12 cellular contexts compared by ENCODE assay signal in the genomic region with DNA sequence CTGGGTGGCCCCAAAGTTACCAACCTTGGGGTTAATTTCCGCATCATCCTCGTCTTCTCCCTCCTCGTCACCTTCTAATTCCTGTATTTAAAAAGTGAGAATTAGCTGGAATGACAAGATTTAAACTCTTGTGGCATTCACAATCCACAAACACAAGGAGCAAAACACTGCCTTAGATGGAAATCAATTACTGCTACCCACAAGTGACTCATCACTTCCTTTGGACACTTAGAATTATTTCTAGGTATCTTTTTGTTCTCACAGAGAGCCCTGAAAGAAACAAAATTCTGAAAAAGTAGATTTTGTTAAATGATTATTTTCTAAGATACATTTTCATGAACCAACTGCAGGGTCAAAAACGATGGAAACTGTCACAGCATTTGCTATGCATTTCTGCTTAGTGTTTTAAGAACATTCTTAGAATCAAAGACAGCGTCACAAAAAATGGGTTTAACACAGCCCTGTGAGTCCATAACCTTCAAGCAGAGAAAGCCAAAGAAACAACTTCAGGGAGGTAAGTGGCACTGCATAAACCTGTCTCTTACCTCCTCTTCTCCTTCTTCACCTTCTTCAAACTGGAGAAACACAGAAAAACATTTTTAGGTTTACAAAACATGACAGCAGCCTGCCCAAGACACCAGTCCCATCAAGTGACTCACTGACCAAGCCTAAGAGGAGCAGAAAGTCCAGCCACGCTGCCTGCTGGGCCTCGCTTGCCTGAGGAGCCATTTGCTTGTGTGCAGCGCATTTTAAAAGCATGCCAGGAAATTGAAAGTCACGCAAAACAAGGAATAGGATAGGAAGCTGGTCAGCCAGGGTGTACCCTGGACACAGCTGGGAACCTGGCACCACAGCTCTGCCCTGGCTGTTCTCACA. TPM values are rescaled to one million over a fixed set of nuclear protein-coding genes. Genes with fewer than 3 reads are reported as not detected.
DNase-seq lines count a peak whose midpoint lies in the region; ATAC-seq and TF ChIP-seq lines count a peak whose summit lies in the region.
"Had no signal": no experiment of that assay in that cellular context is flagged by ENCODE, and none has a peak within 500 bp of the region (broad histone marks: within the 10 kb centered on the region; RNA-seq: fewer than 3 reads in every experiment).

No MANE protein-coding gene starts in this region.

- ATAC-seq in GM18909 (IDR thresholded peaks at IDR 0.05; ENCODE audit: poor library complexity, unreplicated experiment), result no peak
- ATAC-seq in right cardiac atrium, result no peak
- ATAC-seq in HG02571 (IDR thresholded peaks at IDR 0.05; ENCODE audit: unreplicated experiment), result no peak

- H3K4me1 Mint-ChIP-seq in HFFc6 (ENCODE audit: low read depth), result peaks cover 52% of the 10 kb centered on the region
- peaks cover 50% of the 10 kb centered on the region for H3K4me1 Mint-ChIP-seq in activated naive CD8-positive, alpha-beta T cell treated with anti-CD3 and anti-CD28 coated beads for 36 hours

- H3K9me3 ChIP-seq in right cardiac atrium (ENCODE audit: control insufficient read depth, low read length), result no peaks in the 10 kb centered on the region
- H3K9me3 ChIP-seq: esophagus squamous epithelium, tibial nerve had no signal

- no peak overlapping the region for H3K4me3 ChIP-seq in right cardiac atrium (ENCODE audit: low read length)
- H3K4me3 ChIP-seq: esophagus squamous epithelium, tibial nerve had no signal

- no peaks in the 10 kb centered on the region for H3K9me3 Mint-ChIP-seq in HFFc6
- H3K9me3 Mint-ChIP-seq in activated naive CD8-positive, alpha-beta T cell treated with anti-CD3 and anti-CD28 coated beads for 36 hours, result no peaks in the 10 kb centered on the region

- H3K27ac ChIP-seq in right cardiac atrium (ENCODE audit: low read length), result no peak overlapping the region
- H3K27ac ChIP-seq: tibial nerve had no signal

- peak overlapping the region; percentile 80 for H3K27ac Mint-ChIP-seq in HFFc6
- H3K27ac Mint-ChIP-seq in activated naive CD8-positive, alpha-beta T cell treated with anti-CD3 and anti-CD28 coated beads for 36 hours, result peak overlapping the region; percentile 76

- no peak for TF ChIP-seq CTCF in HFFc6 (IDR thresholded peaks at IDR 0.05)

- H3K27me3 ChIP-seq in right cardiac atrium (ENCODE audit: control insufficient read depth, insufficient read depth), result no peaks in the 10 kb centered on the region
- H3K27me3 ChIP-seq: esophagus squamous epithelium, tibial nerve had no signal

- H3K4me1 ChIP-seq in right cardiac atrium (ENCODE audit: control insufficient read depth, insufficient read depth, low read length), result no peaks in the 10 kb centered on the region

- H3K27me3 Mint-ChIP-seq in HFFc6 (ENCODE audit: insufficient read depth), result peaks cover 2% of the 10 kb centered on the region; the same call in 1 of the 2 replicates
- H3K27me3 Mint-ChIP-seq in activated naive CD8-positive, alpha-beta T cell treated with anti-CD3 and anti-CD28 coated beads for 36 hours, result no peaks in the 10 kb centered on the region

- 86% methylated on average over 9 of the region's 9 CpGs for WGBS in right cardiac atrium

- DNase-seq in AG08396 (ENCODE audit: low spot score) (peak; percentile 56), HFFc6 (peak; percentile 66), islet precursor cell (peak; percentile 85), right cardiac atrium (no peak)
- DNase-seq in activated naive CD8-positive, alpha-beta T cell treated with anti-CD3 and anti-CD28 coated beads for 36 hours, result no peak
- no peak for DNase-seq in stimulated activated CD4-positive, alpha-beta T cell treated with anti-CD3 and anti-CD28 coated beads, Interleukin-1b, Interleukin-23, amount 100 ng/mL, for 48 hours
- DNase-seq: activated T-cell treated with anti-CD3 and anti-CD28 coated beads, Interleukin-2, amount 50 U/mL, for 48 hours; DMS 273 treated with DMSO at 0.1 percent for 48 hours; esophagus squamous epithelium had no signal

- peaks cover 54% of the 10 kb centered on the region for H3K36me3 Mint-ChIP-seq in HFFc6 (ENCODE audit: low read depth)
- H3K36me3 Mint-ChIP-seq in activated naive CD8-positive, alpha-beta T cell treated with anti-CD3 and anti-CD28 coated beads for 36 hours, result peaks cover 47% of the 10 kb centered on the region

- H3K4me3 Mint-ChIP-seq in HFFc6, result peak overlapping the region; percentile 47
- no peak overlapping the region for H3K4me3 Mint-ChIP-seq in activated naive CD8-positive, alpha-beta T cell treated with anti-CD3 and anti-CD28 coated beads for 36 hours

- intact Hi-C loops in right cardiac atrium (cut with DNase I), result no loop called here

RNA-seq across cellular contexts. Expression of gene PHLDA2, which starts 22.3 kb away (rescaled TPM):
- total RNA-seq in HFFc6 (2021; fragmentation: NEBNext Ultra II Directional; extraction: Animal tissue kit (Norgen Biotek cat#: 25700)), result 100 to 1,000 TPM; 102 to 149 (median 125) TPM
- 1 to 10 TPM; 1.3 to 2.5 TPM for total RNA-seq in activated naive CD8-positive, alpha-beta T cell treated with anti-CD3 and anti-CD28 coated beads for 36 hours
- 1 to 10 TPM in 1 of 4 donors, under 1 TPM in 2, not detected in 1; 0.57 to 2.1 (median 0.74) TPM for total RNA-seq in right cardiac atrium
- 2.0 TPM for polyA plus RNA-seq in right cardiac atrium

RNA-seq across cellular contexts. Expression of gene NAP1L4, which starts 40.7 kb away (rescaled TPM):
- 100 to 1,000 TPM; 109 to 140 (median 131) TPM for total RNA-seq in HFFc6 (2021; fragmentation: NEBNext Ultra II Directional; extraction: Animal tissue kit (Norgen Biotek cat#: 25700))
- total RNA-seq in activated naive CD8-positive, alpha-beta T cell treated with anti-CD3 and anti-CD28 coated beads for 36 hours, result 100 to 1,000 TPM; 222 to 226 TPM
- total RNA-seq in right cardiac atrium, result 100 to 1,000 TPM; 147 to 188 (median 159) TPM
- 132 TPM for polyA plus RNA-seq in right cardiac atrium

Comparison
In these comparisons a context has a peak if more than half of its experiments do, and no peak if none do; other contexts are left out.
1. DNase-seq: peak in AG08396 (single experiment), HFFc6 (single experiment) and islet precursor cell (single experiment); none in activated naive CD8-positive, alpha-beta T cell treated with anti-CD3 and anti-CD28 coated beads for 36 hours (single experiment), stimulated activated CD4-positive, alpha-beta T cell treated with anti-CD3 and anti-CD28 coated beads, Interleukin-1b, Interleukin-23, amount 100 ng/mL, for 48 hours (single experiment) and right cardiac atrium (0 of 3).
2. RNA of gene PHLDA2, which starts 22.3 kb away (total RNA-seq): 102 to 149 TPM in HFFc6; 1.3 to 2.5 TPM in activated naive CD8-positive, alpha-beta T cell treated with anti-CD3 and anti-CD28 coated beads for 36 hours and 0.57 to 2.1 TPM in right cardiac atrium; every median in the first group is over 10 times any median in the second.